In genomic region chr13:89897681-89898080, GRCh38 we compare ENCODE assay signal across 1 cellular context.
TF ChIP-seq lines count a peak whose summit lies in the region.

No MANE protein-coding gene starts in this region.

TF ChIP-seq in GM12878, 131 proteins besides CTCF, POLR2A, EP300 and RAD21 (continued from another document):
- TF ChIP-seq, protein P1, sequence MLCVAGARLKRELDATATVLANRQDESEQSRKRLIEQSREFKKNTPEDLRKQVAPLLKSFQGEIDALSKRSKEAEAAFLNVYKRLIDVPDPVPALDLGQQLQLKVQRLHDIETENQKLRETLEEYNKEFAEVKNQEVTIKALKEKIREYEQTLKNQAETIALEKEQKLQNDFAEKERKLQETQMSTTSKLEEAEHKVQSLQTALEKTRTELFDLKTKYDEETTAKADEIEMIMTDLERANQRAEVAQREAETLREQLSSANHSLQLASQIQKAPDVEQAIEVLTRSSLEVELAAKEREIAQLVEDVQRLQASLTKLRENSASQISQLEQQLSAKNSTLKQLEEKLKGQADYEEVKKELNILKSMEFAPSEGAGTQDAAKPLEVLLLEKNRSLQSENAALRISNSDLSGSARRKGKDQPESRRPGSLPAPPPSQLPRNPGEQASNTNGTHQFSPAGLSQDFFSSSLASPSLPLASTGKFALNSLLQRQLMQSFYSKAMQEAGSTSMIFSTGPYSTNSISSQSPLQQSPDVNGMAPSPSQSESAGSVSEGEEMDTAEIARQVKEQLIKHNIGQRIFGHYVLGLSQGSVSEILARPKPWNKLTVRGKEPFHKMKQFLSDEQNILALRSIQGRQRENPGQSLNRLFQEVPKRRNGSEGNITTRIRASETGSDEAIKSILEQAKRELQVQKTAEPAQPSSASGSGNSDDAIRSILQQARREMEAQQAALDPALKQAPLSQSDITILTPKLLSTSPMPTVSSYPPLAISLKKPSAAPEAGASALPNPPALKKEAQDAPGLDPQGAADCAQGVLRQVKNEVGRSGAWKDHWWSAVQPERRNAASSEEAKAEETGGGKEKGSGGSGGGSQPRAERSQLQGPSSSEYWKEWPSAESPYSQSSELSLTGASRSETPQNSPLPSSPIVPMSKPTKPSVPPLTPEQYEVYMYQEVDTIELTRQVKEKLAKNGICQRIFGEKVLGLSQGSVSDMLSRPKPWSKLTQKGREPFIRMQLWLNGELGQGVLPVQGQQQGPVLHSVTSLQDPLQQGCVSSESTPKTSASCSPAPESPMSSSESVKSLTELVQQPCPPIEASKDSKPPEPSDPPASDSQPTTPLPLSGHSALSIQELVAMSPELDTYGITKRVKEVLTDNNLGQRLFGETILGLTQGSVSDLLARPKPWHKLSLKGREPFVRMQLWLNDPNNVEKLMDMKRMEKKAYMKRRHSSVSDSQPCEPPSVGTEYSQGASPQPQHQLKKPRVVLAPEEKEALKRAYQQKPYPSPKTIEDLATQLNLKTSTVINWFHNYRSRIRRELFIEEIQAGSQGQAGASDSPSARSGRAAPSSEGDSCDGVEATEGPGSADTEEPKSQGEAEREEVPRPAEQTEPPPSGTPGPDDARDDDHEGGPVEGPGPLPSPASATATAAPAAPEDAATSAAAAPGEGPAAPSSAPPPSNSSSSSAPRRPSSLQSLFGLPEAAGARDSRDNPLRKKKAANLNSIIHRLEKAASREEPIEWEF (IDR thresholded peaks at IDR 0.05; ENCODE audit: insufficient replicate concordance, low read depth, low read length) = no peak
- no peak for TF ChIP-seq NKRF (conservative IDR thresholded peaks at IDR 0.05)
- no peak for TF ChIP-seq SREBF1 (IDR thresholded peaks at IDR 0.05; ENCODE audit: low read length)
- TF ChIP-seq NBN (IDR thresholded peaks at IDR 0.05) = no peak
- TF ChIP-seq IRF3 (IDR thresholded peaks at IDR 0.05) = no peak
- no peak for TF ChIP-seq MYB (IDR thresholded peaks at IDR 0.05; ENCODE audit: borderline replicate concordance, low read depth, low read length)
- 0 out of 2 replicates have a peak, but pooled peaks have one; percentile 47 for TF ChIP-seq IRF4 (IDR thresholded peaks at IDR 0.05; ENCODE audit: low read depth, low read length)
- TF ChIP-seq SIN3A (IDR thresholded peaks at IDR 0.05; ENCODE audit: low read depth, low read length) = no peak
- TF ChIP-seq BMI1 (IDR thresholded peaks at IDR 0.05; ENCODE audit: borderline replicate concordance) = 0 out of 2 replicates have a peak, but pooled peaks have one; percentile 31
- TF ChIP-seq, protein P2, sequence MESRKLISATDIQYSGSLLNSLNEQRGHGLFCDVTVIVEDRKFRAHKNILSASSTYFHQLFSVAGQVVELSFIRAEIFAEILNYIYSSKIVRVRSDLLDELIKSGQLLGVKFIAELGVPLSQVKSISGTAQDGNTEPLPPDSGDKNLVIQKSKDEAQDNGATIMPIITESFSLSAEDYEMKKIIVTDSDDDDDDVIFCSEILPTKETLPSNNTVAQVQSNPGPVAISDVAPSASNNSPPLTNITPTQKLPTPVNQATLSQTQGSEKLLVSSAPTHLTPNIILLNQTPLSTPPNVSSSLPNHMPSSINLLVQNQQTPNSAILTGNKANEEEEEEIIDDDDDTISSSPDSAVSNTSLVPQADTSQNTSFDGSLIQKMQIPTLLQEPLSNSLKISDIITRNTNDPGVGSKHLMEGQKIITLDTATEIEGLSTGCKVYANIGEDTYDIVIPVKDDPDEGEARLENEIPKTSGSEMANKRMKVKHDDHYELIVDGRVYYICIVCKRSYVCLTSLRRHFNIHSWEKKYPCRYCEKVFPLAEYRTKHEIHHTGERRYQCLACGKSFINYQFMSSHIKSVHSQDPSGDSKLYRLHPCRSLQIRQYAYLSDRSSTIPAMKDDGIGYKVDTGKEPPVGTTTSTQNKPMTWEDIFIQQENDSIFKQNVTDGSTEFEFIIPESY (IDR thresholded peaks at IDR 0.05) = no peak
- TF ChIP-seq EZH2 (IDR thresholded peaks at IDR 0.05; ENCODE audit: borderline replicate concordance, control insufficient read depth, low read depth, low read length) = no peak
- TF ChIP-seq, protein P3, sequence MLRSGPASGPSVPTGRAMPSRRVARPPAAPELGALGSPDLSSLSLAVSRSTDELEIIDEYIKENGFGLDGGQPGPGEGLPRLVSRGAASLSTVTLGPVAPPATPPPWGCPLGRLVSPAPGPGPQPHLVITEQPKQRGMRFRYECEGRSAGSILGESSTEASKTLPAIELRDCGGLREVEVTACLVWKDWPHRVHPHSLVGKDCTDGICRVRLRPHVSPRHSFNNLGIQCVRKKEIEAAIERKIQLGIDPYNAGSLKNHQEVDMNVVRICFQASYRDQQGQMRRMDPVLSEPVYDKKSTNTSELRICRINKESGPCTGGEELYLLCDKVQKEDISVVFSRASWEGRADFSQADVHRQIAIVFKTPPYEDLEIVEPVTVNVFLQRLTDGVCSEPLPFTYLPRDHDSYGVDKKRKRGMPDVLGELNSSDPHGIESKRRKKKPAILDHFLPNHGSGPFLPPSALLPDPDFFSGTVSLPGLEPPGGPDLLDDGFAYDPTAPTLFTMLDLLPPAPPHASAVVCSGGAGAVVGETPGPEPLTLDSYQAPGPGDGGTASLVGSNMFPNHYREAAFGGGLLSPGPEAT (IDR thresholded peaks at IDR 0.05; ENCODE audit: low read depth) = peak; percentile 37; the same call in 1 of the 2 replicates
- no peak for TF ChIP-seq BCL11A (IDR thresholded peaks at IDR 0.05; ENCODE audit: low read depth, low read length)
- TF ChIP-seq ZNF217 (IDR thresholded peaks at IDR 0.05) = peak; percentile 56; the same call in 1 of the 2 replicates
- no peak for TF ChIP-seq MXI1 (IDR thresholded peaks at IDR 0.05; ENCODE audit: low read depth, low read length)
- no peak for TF ChIP-seq ZBTB11 (CRISPR knock-in tag; IDR thresholded peaks at IDR 0.05)
- no peak for TF ChIP-seq EED (IDR thresholded peaks at IDR 0.05; ENCODE audit: low read depth)
